In the genomic region with DNA sequence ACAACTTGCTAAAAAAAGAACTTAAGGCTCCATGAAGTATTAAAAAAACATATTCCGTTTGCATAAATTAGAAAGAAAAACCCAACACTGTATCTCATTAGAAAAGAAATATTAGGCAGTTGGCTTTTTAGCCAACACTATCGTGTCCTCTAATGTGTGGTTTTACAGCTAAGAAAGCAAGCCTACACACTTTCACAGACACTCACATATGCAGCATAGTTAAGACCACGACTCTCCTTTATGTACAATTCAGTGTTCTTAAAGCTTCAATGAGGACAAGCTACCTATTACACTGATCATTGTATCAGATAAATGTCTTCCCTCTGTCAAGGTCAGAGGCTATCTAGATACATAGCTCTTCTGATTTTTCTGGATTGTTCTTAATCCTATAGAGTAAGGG, we compare ENCODE assay signal across 20 cellular contexts.
DNase-seq lines count a peak whose midpoint lies in the region; ATAC-seq, FAIRE-seq and TF ChIP-seq lines count a peak whose summit lies in the region.
"Had no signal": no experiment of that assay in that cellular context is flagged by ENCODE, and none has a peak within 500 bp of the region (broad histone marks: within the 10 kb centered on the region; RNA-seq: fewer than 3 reads in every experiment).

No MANE protein-coding gene starts in this region.

- CTCF ChIA-PET in naive thymus-derived CD4-positive, alpha-beta T cell (lab: Charles Lee): no interaction called here

- H3K18ac ChIP-seq in mesenchymal stem cell (ENCODE audit: low read depth in 1 of 2, low read length in 2 of 2): no peak overlapping the region

- H2AK5ac ChIP-seq in mesenchymal stem cell (ENCODE audit: low read length, severe bottlenecking): no peak overlapping the region

- no peaks in the 10 kb centered on the region for H3K27me3 ChIP-seq in naive thymus-derived CD4-positive, alpha-beta T cell (ENCODE audit: control insufficient read depth in 2 of 2, insufficient read depth in 2 of 2, low read length in 2 of 2)
- H3K27me3 ChIP-seq in ascending aorta (no peaks in the 10 kb centered on the region), mesenchymal stem cell (ENCODE audit: control insufficient read depth in 1 of 2, insufficient read depth in 1 of 2, low read length in 2 of 2) (no peaks in the 10 kb centered on the region)
- H3K27me3 ChIP-seq: adrenal gland, BE2C, SJSA1 had no signal

- H3K27ac ChIP-seq in naive thymus-derived CD4-positive, alpha-beta T cell (ENCODE audit: low read depth, low read length): no peak overlapping the region
- H3K27ac ChIP-seq in ascending aorta (peak overlapping the region in 1 of 2 donors; percentile 21), mesenchymal stem cell (ENCODE audit: low read length, poor library complexity, severe bottlenecking) (no peak overlapping the region)
- H3K27ac ChIP-seq: adrenal gland, SJSA1 had no signal

- H3K9me3 Mint-ChIP-seq in activated T-helper 1 cell treated with anti-CD3 and anti-CD28 coated beads, Interleukin-12 subunit alpha, Interleukin-12 subunit beta, Interleukin-2, Interleukin-4 antibody, amounts not matched to agents 30 ng/mL and 10 ng/mL and 1 ng/mL, durations not matched to agents 14 hours and 24 hours and 36 hours: no peaks in the 10 kb centered on the region
- H3K9me3 Mint-ChIP-seq in naive thymus-derived CD4-positive, alpha-beta T cell: no peaks in the 10 kb centered on the region
- H3K9me3 Mint-ChIP-seq in T-helper 2 cell treated with Interferon-gamma antibody and Interleukin-4, amounts not matched to agents 5 μg/mL and 100 μg/mL, for 36 hours: no peaks in the 10 kb centered on the region
- H3K9me3 Mint-ChIP-seq: type B pancreatic cell had no signal

- H3K27ac Mint-ChIP-seq in activated T-helper 1 cell treated with anti-CD3 and anti-CD28 coated beads, Interleukin-12 subunit alpha, Interleukin-12 subunit beta, Interleukin-2, Interleukin-4 antibody, amounts not matched to agents 30 ng/mL and 10 ng/mL and 1 ng/mL, durations not matched to agents 14 hours and 24 hours and 36 hours: peak overlapping the region; percentile 48
- H3K27ac Mint-ChIP-seq in naive thymus-derived CD4-positive, alpha-beta T cell: peak overlapping the region in 5 of 9 donors; percentile 41 to 89 (median 52)
- H3K27ac Mint-ChIP-seq in T-helper 2 cell treated with Interferon-gamma antibody and Interleukin-4, amounts not matched to agents 5 μg/mL and 100 μg/mL, for 36 hours: no peak overlapping the region
- H3K27ac Mint-ChIP-seq: progenitor cell of endocrine pancreas, type B pancreatic cell had no signal

- no peaks in the 10 kb centered on the region for H3K9me3 ChIP-seq in naive thymus-derived CD4-positive, alpha-beta T cell (ENCODE audit: control insufficient read depth in 2 of 3, low read length in 3 of 3)
- H3K9me3 ChIP-seq in ascending aorta: no peaks in the 10 kb centered on the region
- H3K9me3 ChIP-seq in mesenchymal stem cell (ENCODE audit: control insufficient read depth, low read length): no peaks in the 10 kb centered on the region
- H3K9me3 ChIP-seq: adrenal gland, BE2C, SJSA1 had no signal

- intact Hi-C loops in activated T-helper 1 cell treated with anti-CD3 and anti-CD28 coated beads, Interleukin-12 subunit alpha, Interleukin-12 subunit beta, Interleukin-2, Interleukin-4 antibody, amounts not matched to agents 30 ng/mL and 10 ng/mL and 1 ng/mL, durations not matched to agents 14 hours and 24 hours and 36 hours (cut with micrococcal nuclease): loop anchor here (10.0 kb wide), 1 partner anchor 394 kb away; no protein-coding TSS in a partner anchor
- intact Hi-C loops in naive thymus-derived CD4-positive, alpha-beta T cell (cut with micrococcal nuclease): loop anchor here (2.0 to 10.0 kb wide), 2 partner anchors 14 to 294 kb away; no protein-coding TSS in a partner anchor
- intact Hi-C loops in ascending aorta (cut with DNase I): no loop called here

- peaks cover 30% of the 10 kb centered on the region for H3K36me3 Mint-ChIP-seq in activated T-helper 1 cell treated with anti-CD3 and anti-CD28 coated beads, Interleukin-12 subunit alpha, Interleukin-12 subunit beta, Interleukin-2, Interleukin-4 antibody, amounts not matched to agents 30 ng/mL and 10 ng/mL and 1 ng/mL, durations not matched to agents 14 hours and 24 hours and 36 hours (ENCODE audit: low read depth)
- H3K36me3 Mint-ChIP-seq in naive thymus-derived CD4-positive, alpha-beta T cell: peaks cover 7 to 28% (median 18%) of the 10 kb centered on the region in 5 donors
- H3K36me3 Mint-ChIP-seq in T-helper 2 cell treated with Interferon-gamma antibody and Interleukin-4, amounts not matched to agents 5 μg/mL and 100 μg/mL, for 36 hours (ENCODE audit: low read depth): peaks cover 40% of the 10 kb centered on the region

- H3K4me3 Mint-ChIP-seq in activated T-helper 1 cell treated with anti-CD3 and anti-CD28 coated beads, Interleukin-12 subunit alpha, Interleukin-12 subunit beta, Interleukin-2, Interleukin-4 antibody, amounts not matched to agents 30 ng/mL and 10 ng/mL and 1 ng/mL, durations not matched to agents 14 hours and 24 hours and 36 hours: no peak overlapping the region
- H3K4me3 Mint-ChIP-seq in naive thymus-derived CD4-positive, alpha-beta T cell: no peak overlapping the region
- H3K4me3 Mint-ChIP-seq in T-helper 2 cell treated with Interferon-gamma antibody and Interleukin-4, amounts not matched to agents 5 μg/mL and 100 μg/mL, for 36 hours: no peak overlapping the region
- H3K4me3 Mint-ChIP-seq: type B pancreatic cell had no signal

- H3K4ac ChIP-seq in mesenchymal stem cell (ENCODE audit: low read depth in 1 of 2, low read length in 2 of 2): no peak overlapping the region

- peaks cover 0 to 49% (median 11%) of the 10 kb centered on the region in 3 experiments for H3K36me3 ChIP-seq in naive thymus-derived CD4-positive, alpha-beta T cell (ENCODE audit: control insufficient read depth in 2 of 3, insufficient read depth in 3 of 3, low read length in 3 of 3)
- H3K36me3 ChIP-seq in ascending aorta (peaks cover 16 to 37% of the 10 kb centered on the region in 2 donors), mesenchymal stem cell (ENCODE audit: control insufficient read depth in 1 of 2, insufficient read depth in 2 of 2, low read depth in 1 of 2, low read length in 2 of 2) (peaks cover 14 to 91% of the 10 kb centered on the region in 2 experiments)
- H3K36me3 ChIP-seq: adrenal gland had no signal

- H3K4me1 ChIP-seq in naive thymus-derived CD4-positive, alpha-beta T cell (ENCODE audit: control insufficient read depth in 2 of 2, insufficient read depth in 2 of 2, low read length in 2 of 2): no peaks in the 10 kb centered on the region
- peaks cover 0 to 7% of the 10 kb centered on the region in 2 donors for H3K4me1 ChIP-seq in ascending aorta
- H3K4me1 ChIP-seq in mesenchymal stem cell (ENCODE audit: control insufficient read depth, insufficient read depth, low read depth, low read length): no peaks in the 10 kb centered on the region
- H3K4me1 ChIP-seq: BE2C, SJSA1 had no signal

- no peak overlapping the region for H3K14ac ChIP-seq in mesenchymal stem cell (ENCODE audit: low read length in 2 of 2)

- DNase-seq in GM10266 (ENCODE audit: extremely low spot score) (peak; percentile 9), H54 (ENCODE audit: insufficient read length, low spot score) (no peak), ascending aorta (ENCODE audit: low spot score in 2 of 2) (no peak), mesenchymal stem cell (no peak)
- DNase-seq in activated T-helper 1 cell treated with anti-CD3 and anti-CD28 coated beads, Interleukin-12 subunit alpha, Interleukin-12 subunit beta, Interleukin-2, Interleukin-4 antibody, amounts not matched to agents 30 ng/mL and 10 ng/mL and 1 ng/mL, durations not matched to agents 14 hours and 24 hours and 36 hours (ENCODE audit: low spot score): no peak
- DNase-seq in naive thymus-derived CD4-positive, alpha-beta T cell: no peak
- DNase-seq in T-helper 2 cell treated with Interferon-gamma antibody and Interleukin-4, amounts not matched to agents 5 μg/mL and 100 μg/mL, for 36 hours (ENCODE audit: low spot score): no peak
- DNase-seq in activated effector memory CD4-positive, alpha-beta T cell treated with Interleukin-2 at 50 U/mL for 16 hours: no peak
- DNase-seq: activated CD4-positive, CD25-positive, alpha-beta regulatory T cell treated with anti-CD3 and anti-CD28 coated beads, Interleukin-2, amount 50 U/mL, for 72 hours; adrenal gland; BE2C; foreskin fibroblast; left colon; NCI-H2029; NCI-H526 treated with DMSO at 0.1 percent for 48 hours; small intestine; T1000 had no signal

- peak; percentile 85 for FAIRE-seq in H54 (lab: Jason Lieb, UNC)
- FAIRE-seq: small intestine had no signal

- H3K4me1 Mint-ChIP-seq in activated T-helper 1 cell treated with anti-CD3 and anti-CD28 coated beads, Interleukin-12 subunit alpha, Interleukin-12 subunit beta, Interleukin-2, Interleukin-4 antibody, amounts not matched to agents 30 ng/mL and 10 ng/mL and 1 ng/mL, durations not matched to agents 14 hours and 24 hours and 36 hours (ENCODE audit: low read depth): peaks cover 37% of the 10 kb centered on the region
- H3K4me1 Mint-ChIP-seq in naive thymus-derived CD4-positive, alpha-beta T cell: peaks cover 5 to 23% (median 15%) of the 10 kb centered on the region in 7 donors
- peaks cover 14% of the 10 kb centered on the region for H3K4me1 Mint-ChIP-seq in T-helper 2 cell treated with Interferon-gamma antibody and Interleukin-4, amounts not matched to agents 5 μg/mL and 100 μg/mL, for 36 hours (ENCODE audit: low read depth)

- H3K27me3 Mint-ChIP-seq in activated T-helper 1 cell treated with anti-CD3 and anti-CD28 coated beads, Interleukin-12 subunit alpha, Interleukin-12 subunit beta, Interleukin-2, Interleukin-4 antibody, amounts not matched to agents 30 ng/mL and 10 ng/mL and 1 ng/mL, durations not matched to agents 14 hours and 24 hours and 36 hours (ENCODE audit: insufficient read depth): no peaks in the 10 kb centered on the region
- no peaks in the 10 kb centered on the region for H3K27me3 Mint-ChIP-seq in naive thymus-derived CD4-positive, alpha-beta T cell
- no peaks in the 10 kb centered on the region for H3K27me3 Mint-ChIP-seq in T-helper 2 cell treated with Interferon-gamma antibody and Interleukin-4, amounts not matched to agents 5 μg/mL and 100 μg/mL, for 36 hours (ENCODE audit: low read depth)
- H3K27me3 Mint-ChIP-seq: progenitor cell of endocrine pancreas, type B pancreatic cell had no signal

- H4K91ac ChIP-seq in mesenchymal stem cell (ENCODE audit: low read length): no peak overlapping the region

- H3K79me1 ChIP-seq in mesenchymal stem cell (replicated peaks; ENCODE audit: low read length, poor library complexity, severe bottlenecking): peaks cover 2% of the 10 kb centered on the region

- H2BK5ac ChIP-seq in mesenchymal stem cell (ENCODE audit: low read depth, low read length, poor library complexity, severe bottlenecking): no peak overlapping the region

- H3K4me2 ChIP-seq in mesenchymal stem cell (ENCODE audit: low read length, poor library complexity, severe bottlenecking): no peak overlapping the region

- no peak overlapping the region for H2BK120ac ChIP-seq in mesenchymal stem cell (ENCODE audit: low read depth, low read length)

- no peak overlapping the region for H3K9ac ChIP-seq in mesenchymal stem cell (ENCODE audit: low read length)

- no peak overlapping the region for H2AFZ ChIP-seq in mesenchymal stem cell (ENCODE audit: low read depth, low read length)

- no peak overlapping the region for H2BK12ac ChIP-seq in mesenchymal stem cell (ENCODE audit: low read length in 2 of 2)

- ATAC-seq in naive thymus-derived CD4-positive, alpha-beta T cell: no peak
- ATAC-seq: left colon had no signal

- no peak overlapping the region for H3K23ac ChIP-seq in mesenchymal stem cell (ENCODE audit: low read length in 2 of 2)

- TF ChIP-seq CTCF in GM10266 (IDR thresholded peaks at IDR 0.05; ENCODE audit: control insufficient read depth, insufficient read depth, low read depth, missing control alignments): no peak
- no peak for TF ChIP-seq CTCF in ascending aorta (IDR thresholded peaks at IDR 0.05)

- H2BK15ac ChIP-seq in mesenchymal stem cell (ENCODE audit: low read depth, poor library complexity, severe bottlenecking): no peak overlapping the region

- H3K4me3 ChIP-seq in naive thymus-derived CD4-positive, alpha-beta T cell (ENCODE audit: low read length): no peak overlapping the region
- no peak overlapping the region for H3K4me3 ChIP-seq in ascending aorta
- no peak overlapping the region for H3K4me3 ChIP-seq in mesenchymal stem cell (ENCODE audit: insufficient read depth in 1 of 2, low read depth in 1 of 2, low read length in 2 of 2)
- H3K4me3 ChIP-seq: adrenal gland, SJSA1 had no signal

- WGBS in mesenchymal stem cell: 94% methylated on average over 3 of the region's 3 CpGs

- no peak for TF ChIP-seq POLR2A in H54 (IDR thresholded peaks at IDR 0.05; ENCODE audit: low read depth, low read length)

- no peak overlapping the region for H4K8ac ChIP-seq in mesenchymal stem cell (ENCODE audit: low read length)

- POLR2A ChIA-PET in naive thymus-derived CD4-positive, alpha-beta T cell (lab: Charles Lee): interaction anchor here (0.6 kb wide), 1 partner anchor 9 kb away, joined by 3 read pairs; no protein-coding TSS in a partner anchor
